Comparison of ENCODE assay signal across 16 cellular contexts in genomic region chr11:73190557-73190885, GRCh38. TPM values are rescaled to one million over a fixed set of nuclear protein-coding genes. Genes with fewer than 3 reads are reported as not detected.
DNase-seq lines count a peak whose midpoint lies in the region; ATAC-seq and TF ChIP-seq lines count a peak whose summit lies in the region.
"Had no signal": no experiment of that assay in that cellular context is flagged by ENCODE, and none has a peak within 500 bp of the region (broad histone marks: within the 10 kb centered on the region; RNA-seq: fewer than 3 reads in every experiment).

No MANE protein-coding gene starts in this region.

- H3K27ac ChIP-seq in HL-60 (replicated peaks) (peak overlapping the region; percentile 86), neuronal stem cell (replicated peaks; ENCODE audit: low read length) (no peak overlapping the region)

- H3K27me3 ChIP-seq in HL-60 (ENCODE audit: insufficient read depth, poor library complexity, severe bottlenecking): no peaks in the 10 kb centered on the region
- H3K27me3 ChIP-seq in neuronal stem cell (ENCODE audit: control insufficient read depth in 3 of 3, insufficient read depth in 3 of 3, low read depth in 1 of 3, low read length in 3 of 3): peaks cover 0 to 42% (median 0%) of the 10 kb centered on the region in 3 experiments

- no peak overlapping the region for H3K23ac ChIP-seq in neuronal stem cell (ENCODE audit: low read depth, low read length, poor library complexity)

- no peaks in the 10 kb centered on the region for H3K79me1 ChIP-seq in neuronal stem cell (ENCODE audit: low read depth, low read length)

- TF ChIP-seq CTCF in HL-60 (IDR thresholded peaks at IDR 0.05; ENCODE audit: insufficient read depth, low read length): no peak

- H3K9ac ChIP-seq in neuronal stem cell (ENCODE audit: low read depth, low read length, poor library complexity): no peak overlapping the region

- H3K14ac ChIP-seq in neuronal stem cell (ENCODE audit: low read length): no peak overlapping the region

- H2BK12ac ChIP-seq in neuronal stem cell (ENCODE audit: low read length): no peak overlapping the region

- peak overlapping the region; percentile 27 for H2BK120ac ChIP-seq in neuronal stem cell (ENCODE audit: low read depth, low read length)

- no peaks in the 10 kb centered on the region for H3K36me3 ChIP-seq in neuronal stem cell (replicated peaks in 1 of 2; ENCODE audit: control insufficient read depth in 2 of 2, insufficient read depth in 2 of 2, low read length in 2 of 2)
- H3K36me3 ChIP-seq: HAP-1 had no signal

- ATAC-seq in activated T-helper 17 cell treated with anti-CD3 and anti-CD28 coated beads, Interleukin-2, amount 50 U/mL, for 72 hours (replicated peaks): no peak
- no peak for ATAC-seq in HG03045 (IDR thresholded peaks at IDR 0.05; ENCODE audit: unreplicated experiment)
- ATAC-seq in GM18909 (IDR thresholded peaks at IDR 0.05; ENCODE audit: poor library complexity, unreplicated experiment): no peak

- no peak overlapping the region for H2BK5ac ChIP-seq in neuronal stem cell (ENCODE audit: low read length)

- H4K91ac ChIP-seq in neuronal stem cell (ENCODE audit: low read depth, low read length, poor library complexity): no peak overlapping the region

- H3K4ac ChIP-seq in neuronal stem cell (ENCODE audit: low read length): no peak overlapping the region

- H3K4me1 ChIP-seq in neuronal stem cell (ENCODE audit: control insufficient read depth in 2 of 2, insufficient read depth in 1 of 2, low read depth in 1 of 2, low read length in 2 of 2): peaks cover 0 to 5% of the 10 kb centered on the region in 2 donors
- H3K4me1 ChIP-seq: HAP-1 had no signal

- H2BK15ac ChIP-seq in neuronal stem cell (ENCODE audit: low read length): no peak overlapping the region

- no peaks in the 10 kb centered on the region for H3K9me3 Mint-ChIP-seq in activated T-helper 17 cell treated with anti-CD3 and anti-CD28 coated beads, Interleukin-2, amount 50 U/mL, for 72 hours
- no peaks in the 10 kb centered on the region for H3K9me3 Mint-ChIP-seq in T-helper 2 cell treated with Interferon-gamma antibody and Interleukin-4, amounts not matched to agents 5 μg/mL and 100 μg/mL, for 36 hours

- H3K4me2 ChIP-seq in neuronal stem cell (ENCODE audit: insufficient read depth, low read length, poor library complexity, severe bottlenecking): no peak overlapping the region

- H2AK5ac ChIP-seq in neuronal stem cell (ENCODE audit: low read depth, low read length): no peak overlapping the region

- no peak overlapping the region for H3K18ac ChIP-seq in neuronal stem cell (ENCODE audit: low read length)

- H2AFZ ChIP-seq in neuronal stem cell (ENCODE audit: low read length): no peak overlapping the region

- no peaks in the 10 kb centered on the region for H3K9me3 ChIP-seq in neuronal stem cell (replicated peaks in 1 of 2; ENCODE audit: control insufficient read depth in 2 of 2, insufficient read depth in 1 of 2, low read depth in 1 of 2, low read length in 2 of 2)
- H3K9me3 ChIP-seq: HAP-1 had no signal

- H4K8ac ChIP-seq in neuronal stem cell (ENCODE audit: low read depth, low read length): no peak overlapping the region

- DNase-seq in HL-60 (ENCODE audit: low read depth in 1 of 2, low spot score in 1 of 2) (no peak), neuronal stem cell (ENCODE audit: low spot score) (no peak), OCI-M2 (lab: John Stamatoyannopoulos, UW; ENCODE audit: unreplicated experiment) (no peak)
- no peak for DNase-seq in T-helper 2 cell treated with Interferon-gamma antibody and Interleukin-4, amounts not matched to agents 5 μg/mL and 100 μg/mL, for 36 hours (ENCODE audit: low spot score)
- DNase-seq: ACHN, COR-L47, NCI-H1105 treated with DMSO at 0.1 percent for 48 hours, NCI-H1694, NCI-H2081 treated with DMSO at 0.1 percent for 48 hours, SHP77 treated with DMSO at 0.1 percent for 48 hours had no signal

- H3K4me3 ChIP-seq in HL-60 (replicated peaks; ENCODE audit: insufficient read depth, low read length) (no peak overlapping the region), neuronal stem cell (ENCODE audit: low read length in 2 of 2) (no peak overlapping the region)
- H3K4me3 ChIP-seq: HAP-1 had no signal

- H3K27ac Mint-ChIP-seq in activated T-helper 17 cell treated with anti-CD3 and anti-CD28 coated beads, Interleukin-2, amount 50 U/mL, for 72 hours: peak overlapping the region; percentile 14
- H3K27ac Mint-ChIP-seq in T-helper 2 cell treated with Interferon-gamma antibody and Interleukin-4, amounts not matched to agents 5 μg/mL and 100 μg/mL, for 36 hours: no peak overlapping the region

- no peaks in the 10 kb centered on the region for H3K36me3 Mint-ChIP-seq in activated T-helper 17 cell treated with anti-CD3 and anti-CD28 coated beads, Interleukin-2, amount 50 U/mL, for 72 hours (ENCODE audit: low read depth)
- no peaks in the 10 kb centered on the region for H3K36me3 Mint-ChIP-seq in T-helper 2 cell treated with Interferon-gamma antibody and Interleukin-4, amounts not matched to agents 5 μg/mL and 100 μg/mL, for 36 hours (ENCODE audit: low read depth)

- H3K27me3 Mint-ChIP-seq in activated T-helper 17 cell treated with anti-CD3 and anti-CD28 coated beads, Interleukin-2, amount 50 U/mL, for 72 hours: peaks cover 6% of the 10 kb centered on the region
- H3K27me3 Mint-ChIP-seq in T-helper 2 cell treated with Interferon-gamma antibody and Interleukin-4, amounts not matched to agents 5 μg/mL and 100 μg/mL, for 36 hours (ENCODE audit: low read depth): peaks cover 7% of the 10 kb centered on the region

- no CpG with 5 or more reads among the region's 3 CpGs for WGBS in neuronal stem cell (ENCODE audit: extremely low coverage in 2 of 2, insufficient read length in 2 of 2, insufficient replicate concordance in 1 of 2), 2 donors

- H3K4me1 Mint-ChIP-seq in activated T-helper 17 cell treated with anti-CD3 and anti-CD28 coated beads, Interleukin-2, amount 50 U/mL, for 72 hours: no peaks in the 10 kb centered on the region
- H3K4me1 Mint-ChIP-seq in T-helper 2 cell treated with Interferon-gamma antibody and Interleukin-4, amounts not matched to agents 5 μg/mL and 100 μg/mL, for 36 hours (ENCODE audit: low read depth): peaks cover 9% of the 10 kb centered on the region

- no peak overlapping the region for H3K4me3 Mint-ChIP-seq in activated T-helper 17 cell treated with anti-CD3 and anti-CD28 coated beads, Interleukin-2, amount 50 U/mL, for 72 hours
- no peak overlapping the region for H3K4me3 Mint-ChIP-seq in T-helper 2 cell treated with Interferon-gamma antibody and Interleukin-4, amounts not matched to agents 5 μg/mL and 100 μg/mL, for 36 hours

RNA-seq across cellular contexts. Expression of gene P2RY2, which starts 27.6 kb away (rescaled TPM):
- not detected for total RNA-seq in activated T-helper 17 cell treated with anti-CD3 and anti-CD28 coated beads, Interleukin-2, amount 50 U/mL, for 72 hours
- 1.2 TPM for polyA plus RNA-seq in neuronal stem cell (2013, experiment 1 of 2)
- 1.2 TPM for polyA plus RNA-seq in neuronal stem cell (2013, experiment 2 of 2)
- total RNA-seq: LHCN-M2, NCI-H460 had no signal

RNA-seq across cellular contexts. Expression of gene FCHSD2, which starts 48.4 kb away (rescaled TPM):
- 10 to 100 TPM; 21.7 to 22.3 TPM for total RNA-seq in activated T-helper 17 cell treated with anti-CD3 and anti-CD28 coated beads, Interleukin-2, amount 50 U/mL, for 72 hours
- 21.2 TPM for polyA plus RNA-seq in neuronal stem cell (2013, experiment 1 of 2)
- 22.1 TPM for polyA plus RNA-seq in neuronal stem cell (2013, experiment 2 of 2)
